ENCODE assay signal across 14 cellular contexts in the genomic region with DNA sequence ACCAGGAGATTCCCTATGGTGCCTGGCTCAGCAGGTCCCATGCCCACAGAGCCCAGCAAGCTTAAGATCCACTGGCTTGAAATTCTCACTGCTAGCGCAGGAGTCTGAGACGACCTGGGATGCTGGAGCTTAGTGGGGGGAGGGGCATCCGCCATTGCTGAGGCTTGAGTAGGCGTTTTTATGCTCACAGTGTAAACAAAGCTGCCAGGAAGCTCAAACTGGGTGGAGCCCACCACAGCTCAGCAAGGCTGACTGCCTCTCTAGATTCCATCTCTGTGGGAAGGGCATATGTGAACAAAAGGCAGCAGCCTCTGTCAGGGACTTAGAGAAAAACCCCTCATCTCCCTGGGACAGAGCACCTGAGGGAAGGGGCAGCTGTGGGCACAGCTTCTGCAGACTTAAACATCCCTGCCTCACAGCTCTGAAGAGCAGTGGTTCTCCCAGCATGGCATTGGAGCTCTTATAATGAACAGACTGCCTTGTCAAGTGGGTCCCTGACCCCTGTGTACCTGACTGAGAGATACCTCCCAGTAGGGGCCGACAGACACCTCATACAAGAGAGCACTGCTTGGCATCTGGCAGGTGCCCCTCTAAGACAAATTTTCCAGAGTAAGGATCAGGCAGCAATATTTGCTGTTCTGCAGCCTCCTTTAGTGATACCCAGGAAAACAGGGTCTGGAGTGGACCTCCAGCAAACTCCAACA.
DNase-seq lines count a peak whose midpoint lies in the region; ATAC-seq and TF ChIP-seq lines count a peak whose summit lies in the region.
"Had no signal": no experiment of that assay in that cellular context is flagged by ENCODE, and none has a peak within 500 bp of the region (broad histone marks: within the 10 kb centered on the region; RNA-seq: fewer than 3 reads in every experiment).

No MANE protein-coding gene starts in this region.

- ATAC-seq in mucosa of descending colon: no peak
- ATAC-seq in HG03460 (IDR thresholded peaks at IDR 0.05; ENCODE audit: unreplicated experiment): no peak
- ATAC-seq in HG02588 (IDR thresholded peaks at IDR 0.05; ENCODE audit: unreplicated experiment): no peak
- no peak for ATAC-seq in HG03108 (IDR thresholded peaks at IDR 0.05; ENCODE audit: unreplicated experiment)
- ATAC-seq: stimulated activated naive CD8-positive, alpha-beta T cell treated with anti-CD3 and anti-CD28 coated beads, Interleukin-15, amount 100 ng/mL, for 72 hours had no signal

- peak overlapping the region; percentile 18 for H3K9ac ChIP-seq in HUES6 (ENCODE audit: low read length)
- H3K9ac ChIP-seq: SK-N-SH had no signal

- peaks cover 11% of the 10 kb centered on the region for H3K36me3 Mint-ChIP-seq in activated naive CD8-positive, alpha-beta T cell treated with anti-CD3 and anti-CD28 coated beads for 36 hours

- intact Hi-C loops in mucosa of descending colon (cut with DNase I, micrococcal nuclease): no loop called here

- H3K27me3 Mint-ChIP-seq in activated naive CD8-positive, alpha-beta T cell treated with anti-CD3 and anti-CD28 coated beads for 36 hours: no peaks in the 10 kb centered on the region
- H3K27me3 Mint-ChIP-seq: central memory CD8-positive, alpha-beta T cell; stimulated activated naive CD8-positive, alpha-beta T cell treated with anti-CD3 and anti-CD28 coated beads, Interleukin-15, amount 100 ng/mL, for 72 hours had no signal

- peaks cover 11% of the 10 kb centered on the region for H3K4me1 ChIP-seq in HUES6 (ENCODE audit: control insufficient read depth, insufficient read depth, low read length)
- no peaks in the 10 kb centered on the region for H3K4me1 ChIP-seq in mucosa of descending colon (ENCODE audit: low read depth)

- H3K4me1 Mint-ChIP-seq in activated naive CD8-positive, alpha-beta T cell treated with anti-CD3 and anti-CD28 coated beads for 36 hours: no peaks in the 10 kb centered on the region
- H3K4me1 Mint-ChIP-seq: central memory CD8-positive, alpha-beta T cell; stimulated activated naive CD8-positive, alpha-beta T cell treated with anti-CD3 and anti-CD28 coated beads, Interleukin-15, amount 100 ng/mL, for 72 hours had no signal

- H3K36me3 ChIP-seq in HUES6 (ENCODE audit: control insufficient read depth, insufficient read depth, low read length) (no peaks in the 10 kb centered on the region), mucosa of descending colon (ENCODE audit: low read depth) (no peaks in the 10 kb centered on the region)

- TF ChIP-seq CTCF in mucosa of descending colon (IDR thresholded peaks at IDR 0.05): no peak

- H3K4me3 Mint-ChIP-seq in activated naive CD8-positive, alpha-beta T cell treated with anti-CD3 and anti-CD28 coated beads for 36 hours: no peak overlapping the region
- H3K4me3 Mint-ChIP-seq: central memory CD8-positive, alpha-beta T cell; stimulated activated naive CD8-positive, alpha-beta T cell treated with anti-CD3 and anti-CD28 coated beads, Interleukin-15, amount 100 ng/mL, for 72 hours had no signal

- H3K27me3 ChIP-seq in HUES6 (ENCODE audit: control insufficient read depth, insufficient read depth, low read length): no peaks in the 10 kb centered on the region

- H3K27ac ChIP-seq in HUES6 (ENCODE audit: low read depth, low read length): peak overlapping the region; percentile 15; the same call in 1 of the 2 replicates

- H3K4me3 ChIP-seq in HUES6 (ENCODE audit: low read depth, low read length): peak overlapping the region; percentile 36
- H3K4me3 ChIP-seq in mucosa of descending colon: no peak overlapping the region

- DNase-seq in DMS53 treated with DMSO at 0.1 percent for 48 hours (lab: John Stamatoyannopoulos, UW; ENCODE audit: unreplicated experiment): peak; percentile 1
- peak; percentile 75 for DNase-seq in ecto neural progenitor cell (ENCODE audit: low spot score)
- peak; percentile 16 to 53 (median 19) for DNase-seq in mucosa of descending colon
- DNase-seq in activated naive CD8-positive, alpha-beta T cell treated with anti-CD3 and anti-CD28 coated beads for 36 hours: no peak
- DNase-seq: activated T-cell treated with anti-CD3 and anti-CD28 coated beads for 4 hours; EL; Kasumi-1; SK-N-SH; stimulated activated naive CD8-positive, alpha-beta T cell treated with anti-CD3 and anti-CD28 coated beads, Interleukin-15, amount 100 ng/mL, for 72 hours had no signal

- H3K27ac Mint-ChIP-seq in activated naive CD8-positive, alpha-beta T cell treated with anti-CD3 and anti-CD28 coated beads for 36 hours: no peak overlapping the region
- H3K27ac Mint-ChIP-seq: stimulated activated naive CD8-positive, alpha-beta T cell treated with anti-CD3 and anti-CD28 coated beads, Interleukin-15, amount 100 ng/mL, for 72 hours had no signal

- H3K9me3 ChIP-seq in HUES6 (ENCODE audit: control insufficient read depth, insufficient read depth, low read depth, low read length) (no peaks in the 10 kb centered on the region), mucosa of descending colon (peaks cover 8% of the 10 kb centered on the region)
- H3K9me3 ChIP-seq: SK-N-SH had no signal

- peaks cover 23% of the 10 kb centered on the region for H3K9me3 Mint-ChIP-seq in activated naive CD8-positive, alpha-beta T cell treated with anti-CD3 and anti-CD28 coated beads for 36 hours
